ENCODE assay signal across 8 cellular contexts in genomic region chr6:108526739-108527174, GRCh38. TPM values are rescaled to one million over a fixed set of nuclear protein-coding genes. Genes with fewer than 3 reads are reported as not detected.
DNase-seq lines count a peak whose midpoint lies in the region; ATAC-seq and TF ChIP-seq lines count a peak whose summit lies in the region.

No MANE protein-coding gene starts in this region.

- TF ChIP-seq EP300 in neural cell (conservative IDR thresholded peaks at IDR 0.05; ENCODE audit: poor library complexity, severe bottlenecking): no peak

- no peak overlapping the region for H3K27ac ChIP-seq in PC-3 (ENCODE audit: low read length)
- no peak overlapping the region for H3K27ac ChIP-seq in neural cell (ENCODE audit: low read length)

- H3K4me2 ChIP-seq in PC-3 (ENCODE audit: low read length) (no peak overlapping the region), neural cell (ENCODE audit: low read length) (no peak overlapping the region)

- H4K20me1 ChIP-seq in PC-3 (ENCODE audit: low read length) (no peaks in the 10 kb centered on the region), neural cell (ENCODE audit: insufficient read depth) (no peaks in the 10 kb centered on the region)

- ATAC-seq in PC-3 (no peak), esophagus mucosa (peak; percentile 36), GM19035 (IDR thresholded peaks at IDR 0.05; ENCODE audit: unreplicated experiment) (no peak), GM19328 (IDR thresholded peaks at IDR 0.05; ENCODE audit: unreplicated experiment) (no peak), HG03159 (IDR thresholded peaks at IDR 0.05; ENCODE audit: unreplicated experiment) (no peak)

- CTCF ChIA-PET in BJ (lab: Yijun Ruan, JAX): interaction anchor here (0.6 to 4.8 kb wide), 15 partner anchors 8 to 547 kb away, joined by 3 to 36 read pairs (median 3); no protein-coding TSS in a partner anchor
- CTCF ChIA-PET in PC-3 (lab: Charles Lee): no interaction called here

- intact Hi-C loops in PC-3 (cut with micrococcal nuclease): loop anchor here (2.0 to 5.0 kb wide), 2 partner anchors 414 to 544 kb away; no protein-coding TSS in a partner anchor

- POLR2A ChIA-PET in BJ (lab: Charles Lee) (no interaction called here), PC-3 (lab: Charles Lee; ENCODE audit: unreplicated experiment) (interaction anchor here (0.6 kb wide), 1 partner anchor 303 kb away, joined by 6 read pairs; no protein-coding TSS in a partner anchor)

- H3K4me3 ChIP-seq in BJ (ENCODE audit: low read depth, low read length) (no peak overlapping the region), PC-3 (ENCODE audit: low read length) (no peak overlapping the region), neural cell (ENCODE audit: low read length) (no peak overlapping the region)

- TF ChIP-seq RAD21 in neural cell (conservative IDR thresholded peaks at IDR 0.05): peak; percentile 96

- no TSS peak for BruUV-seq in PC-3 (replicated peaks; lab: Mats Ljungman, UMichigan)

- H3K27me3 ChIP-seq in BJ (ENCODE audit: control insufficient read depth, insufficient read depth, low read length) (no peaks in the 10 kb centered on the region), PC-3 (ENCODE audit: low read length) (no peaks in the 10 kb centered on the region), neural cell (ENCODE audit: insufficient read depth, low read depth, low read length) (no peaks in the 10 kb centered on the region)

- H3K9me3 ChIP-seq in PC-3 (ENCODE audit: low read length): no peaks in the 10 kb centered on the region
- no peaks in the 10 kb centered on the region for H3K9me3 ChIP-seq in neural cell (ENCODE audit: low read length)

- no peaks in the 10 kb centered on the region for H3K4me1 ChIP-seq in PC-3 (ENCODE audit: insufficient read depth, low read length)

- no peak for DNase-seq in BJ (ENCODE audit: low read depth)
- DNase-seq in H4 (ENCODE audit: low spot score): peak; percentile 6
- DNase-seq in PC-3: peak; percentile 58

- no peaks in the 10 kb centered on the region for H3K79me2 ChIP-seq in PC-3 (ENCODE audit: low read length)
- H3K79me2 ChIP-seq in neural cell (replicated peaks; ENCODE audit: insufficient read depth, low read length): no peaks in the 10 kb centered on the region

- H2AFZ ChIP-seq in PC-3 (ENCODE audit: low read length): no peak overlapping the region
- no peak overlapping the region for H2AFZ ChIP-seq in neural cell (ENCODE audit: low read depth, low read length)

- no peaks in the 10 kb centered on the region for H3F3A ChIP-seq in PC-3 (ENCODE audit: low read length, unreplicated experiment)
- H3F3A ChIP-seq in neural cell (ENCODE audit: insufficient read depth, low read length, poor library complexity, severe bottlenecking): no peaks in the 10 kb centered on the region

- H3K9ac ChIP-seq in PC-3 (ENCODE audit: low read length): no peak overlapping the region
- H3K9ac ChIP-seq in neural cell (ENCODE audit: low read length): no peak overlapping the region

- H3K9me2 ChIP-seq in PC-3 (replicated peaks; ENCODE audit: low read length) (no peaks in the 10 kb centered on the region), neural cell (ENCODE audit: insufficient read depth, low read length) (no peaks in the 10 kb centered on the region)

- H3K36me3 ChIP-seq in BJ (ENCODE audit: control insufficient read depth, insufficient read depth, low read length) (no peaks in the 10 kb centered on the region), PC-3 (ENCODE audit: low read depth, low read length) (no peaks in the 10 kb centered on the region), neural cell (ENCODE audit: insufficient read depth, low read length) (no peaks in the 10 kb centered on the region)

- TF ChIP-seq CTCF in BJ (IDR thresholded peaks at IDR 0.05; ENCODE audit: insufficient read depth, low read depth, low read length): peak; percentile 82
- TF ChIP-seq CTCF in PC-3 (conservative IDR thresholded peaks at IDR 0.05; ENCODE audit: low read depth, low read length): peak; percentile 74
- peak; percentile 95 for TF ChIP-seq CTCF in neural cell (IDR thresholded peaks at IDR 0.05; ENCODE audit: poor library complexity, severe bottlenecking)

TF ChIP-seq in neural cell, 6 proteins besides CTCF, POLR2A, EP300 and RAD21:
- no peak for TF ChIP-seq REST (IDR thresholded peaks at IDR 0.05; ENCODE audit: borderline replicate concordance)
- peak; percentile 96 for TF ChIP-seq SMC3 (conservative IDR thresholded peaks at IDR 0.05; ENCODE audit: poor library complexity)
- TF ChIP-seq EZH2 (IDR thresholded peaks at IDR 0.05; ENCODE audit: borderline replicate concordance, insufficient read depth, low read length, poor library complexity, severe bottlenecking): no peak

RNA-seq across cellular contexts. Expression of gene FOXO3, which starts 34.0 kb away (rescaled TPM):
- polyA plus RNA-seq in BJ (2011; rRNA removed) (20.3 and 25.4 TPM in 2 replicates), neural cell (21.3 and 22.6 TPM in 2 replicates)
- polyA minus RNA-seq in BJ (2011; rRNA and poly(A)+ RNA removed): 71.0 and 111 TPM in 2 replicates
- total RNA-seq in H4 (2014; rRNA removed; shearing (Covaris generic)): 6.2 and 7.2 TPM in 2 replicates
- total RNA-seq in PC-3 (2014; rRNA removed) (12.8 and 19.9 TPM in 2 replicates), esophagus mucosa (29.3 TPM)
- polyA minus RNA-seq in neural cell: 58.9 TPM in 2 replicates
